Comparison of ENCODE assay signal across 10 cellular contexts in genomic region chr9:70988551-70988950, GRCh38.
"Had no signal": no experiment of that assay in that cellular context is flagged by ENCODE, and none has a peak within 500 bp of the region (broad histone marks: within the 10 kb centered on the region; RNA-seq: fewer than 3 reads in every experiment).

No MANE protein-coding gene starts in this region.

- DNase-seq: activated CD4-positive, alpha-beta memory T cell treated with anti-CD3 and anti-CD28 coated beads, Interleukin-2, amount 10 ng/mL, durations not matched to agents 7 days and 5 days; activated CD4-positive, alpha-beta T cell treated with anti-CD3 and anti-CD28 coated beads for 4 hours; activated effector memory CD4-positive, alpha-beta T cell treated with Interleukin-2 at 50 U/mL for 16 hours; activated T-cell treated with anti-CD3 and anti-CD28 coated beads, Interleukin-2, amount 50 U/mL, for 24 hours; naive B cell; retina; stimulated activated CD4-positive, alpha-beta T cell treated with anti-CD3 and anti-CD28 coated beads, Interleukin-4, amount 100 ng/mL, for 4 hours; stimulated activated CD8-positive, alpha-beta memory T cell treated with anti-CD3 and anti-CD28 coated beads, Interleukin-4, amount 100 ng/mL, for 48 hours; stimulated activated naive CD4-positive, alpha-beta T cell treated with Interleukin-2 at 50 U/mL for 16 hours; T-helper 17 cell had no signal

- ATAC-seq: T-helper 17 cell had no signal
